8 cellular contexts compared by ENCODE assay signal in genomic region chr13:37059848-37060192, GRCh38. TPM values are rescaled to one million over a fixed set of nuclear protein-coding genes. Genes with fewer than 3 reads are reported as not detected.
DNase-seq lines count a peak whose midpoint lies in the region; ATAC-seq and TF ChIP-seq lines count a peak whose summit lies in the region.

No MANE protein-coding gene starts in this region.

- H3K4me1 ChIP-seq in body of pancreas (peaks cover 17% of the 10 kb centered on the region), mucosa of rectum (ENCODE audit: control insufficient read depth in 2 of 2, insufficient read depth in 2 of 2, low read length in 2 of 2) (peaks cover 4 to 8% of the 10 kb centered on the region in 2 donors)

- peak; percentile 15 for ATAC-seq in HG03108 (IDR thresholded peaks at IDR 0.05; ENCODE audit: unreplicated experiment)
- ATAC-seq in body of pancreas: peak; percentile 10

- no peaks in the 10 kb centered on the region for H3K27me3 ChIP-seq in body of pancreas
- H3K27me3 ChIP-seq in mucosa of rectum (ENCODE audit: control insufficient read depth in 2 of 2, insufficient read depth in 2 of 2, low read length in 2 of 2): no peaks in the 10 kb centered on the region

- H3K9me3 ChIP-seq in body of pancreas: no peaks in the 10 kb centered on the region
- H3K9me3 ChIP-seq in mucosa of rectum (ENCODE audit: control insufficient read depth in 2 of 2, low read length in 2 of 2): no peaks in the 10 kb centered on the region

- intact Hi-C loops in body of pancreas (cut with DNase I): no loop called here

- TF ChIP-seq CTCF in body of pancreas (IDR thresholded peaks at IDR 0.05): no peak

- WGBS in body of pancreas, 2 donors: 12% methylated on average over 10 of the region's 10 CpGs

- H3K4me3 ChIP-seq in body of pancreas (peak overlapping the region in 1 of 2 donors; percentile 43), mucosa of rectum (ENCODE audit: low read length in 2 of 2) (peak overlapping the region; percentile 92 to 96)

- no peak for TF ChIP-seq POLR2A in body of pancreas (IDR thresholded peaks at IDR 0.05)

- H3K36me3 ChIP-seq in body of pancreas (replicated peaks in 1 of 2; ENCODE audit: insufficient read depth in 1 of 2, low read depth in 2 of 2) (no peaks in the 10 kb centered on the region), mucosa of rectum (ENCODE audit: control insufficient read depth in 2 of 2, insufficient read depth in 2 of 2, low read length in 2 of 2) (peaks cover 0 to 3% of the 10 kb centered on the region in 2 donors)

- H3K9ac ChIP-seq in mucosa of rectum (ENCODE audit: low read depth in 1 of 2, low read length in 2 of 2): peak overlapping the region; percentile 70 to 93

- peak overlapping the region in 3 of 4 donors; percentile 80 to 90 (median 85) for H3K27ac ChIP-seq in body of pancreas
- peak overlapping the region; percentile 29 to 83 for H3K27ac ChIP-seq in mucosa of rectum (ENCODE audit: low read depth in 2 of 2, low read length in 2 of 2)

- peak; percentile 46 for DNase-seq in NCI-H2227 (lab: John Stamatoyannopoulos, UW; ENCODE audit: unreplicated experiment)
- DNase-seq in NCI-H2227 treated with DMSO at 0.1 percent for 48 hours (lab: John Stamatoyannopoulos, UW): no peak
- no peak for DNase-seq in body of pancreas
- no peak for DNase-seq in NCI-H510A (lab: John Stamatoyannopoulos, UW)
- DNase-seq in activated CD8-positive, alpha-beta memory T cell treated with anti-CD3 and anti-CD28 coated beads for 24 hours: no peak
- DNase-seq in effector CD4-positive, alpha-beta T cell: no peak

RNA-seq across cellular contexts. Expression of gene SUPT20H, which starts 0.3 kb away (rescaled TPM):
- total RNA-seq in body of pancreas: 10 to 100 TPM; 43.3 to 51.4 TPM

RNA-seq across cellular contexts. Expression of gene CSNK1A1L, which starts 45.6 kb away (rescaled TPM):
- not detected for total RNA-seq in body of pancreas

RNA-seq across cellular contexts. Expression of gene EXOSC8, which starts 59.2 kb away (rescaled TPM):
- 10 to 100 TPM; 20.5 to 48.1 TPM for total RNA-seq in body of pancreas
